In genomic region chr18:62326646-62327348, GRCh38 we compare ENCODE assay signal across 11 cellular contexts. TPM values are rescaled to one million over a fixed set of nuclear protein-coding genes. Genes with fewer than 3 reads are reported as not detected.
DNase-seq lines count a peak whose midpoint lies in the region; ATAC-seq and TF ChIP-seq lines count a peak whose summit lies in the region.
"Had no signal": no experiment of that assay in that cellular context is flagged by ENCODE, and none has a peak within 500 bp of the region (broad histone marks: within the 10 kb centered on the region; RNA-seq: fewer than 3 reads in every experiment).

No MANE protein-coding gene starts in this region.

- H3K27me3 ChIP-seq in CD4-positive, alpha-beta T cell (ENCODE audit: control insufficient read depth, insufficient read depth, low read length) = peaks cover 36% of the 10 kb centered on the region

- no peak for TF ChIP-seq CTCF in CD4-positive, alpha-beta T cell (IDR thresholded peaks at IDR 0.05)
- TF ChIP-seq CTCF in HEK293 (tag by site-specific recombination; IDR thresholded peaks at IDR 0.05) (no peak), MCF 10A (IDR thresholded peaks at IDR 0.05; ENCODE audit: unreplicated experiment) (no peak), mesothelial cell of epicardium (IDR thresholded peaks at IDR 0.05; ENCODE audit: unreplicated experiment) (no peak)

- peaks cover 46% of the 10 kb centered on the region for H3K4me1 ChIP-seq in HEK293 (ENCODE audit: control insufficient read depth, insufficient read depth, low read length)

- no peak for DNase-seq in CD4-positive, alpha-beta T cell
- DNase-seq in MCF 10A (ENCODE audit: unreplicated experiment) (no peak), mesothelial cell of epicardium (ENCODE audit: low spot score in 2 of 2, unreplicated experiment in 2 of 2) (no peak), NCI-H1105 treated with DMSO at 0.1 percent for 48 hours (lab: John Stamatoyannopoulos, UW) (no peak), NOMO-1 (lab: John Stamatoyannopoulos, UW; ENCODE audit: unreplicated experiment in 2 of 2) (no peak), DMS114 treated with DMSO at 0.1 percent for 48 hours (lab: John Stamatoyannopoulos, UW; ENCODE audit: unreplicated experiment) (no peak)
- no peak for DNase-seq in effector CD4-positive, alpha-beta T cell
- DNase-seq: GOT3, NCI-H1417 treated with DMSO at 0.1 percent for 48 hours had no signal

- peaks cover 84% of the 10 kb centered on the region for H3K27me3 Mint-ChIP-seq in CD4-positive, alpha-beta T cell
- H3K27me3 Mint-ChIP-seq in MCF 10A (ENCODE audit: insufficient read depth, unreplicated experiment) (peaks cover 27% of the 10 kb centered on the region), mesothelial cell of epicardium (ENCODE audit: low read depth) (peaks cover 90% of the 10 kb centered on the region)

- no peak overlapping the region for H3K4me3 ChIP-seq in HEK293 (ENCODE audit: low read depth, low read length)

- no peak overlapping the region for H3K27ac ChIP-seq in CD4-positive, alpha-beta T cell (ENCODE audit: low read depth, low read length)
- H3K27ac ChIP-seq in HEK293 (ENCODE audit: extremely low read depth, low read depth, low read length) = no peak overlapping the region
- H3K27ac ChIP-seq: adrenal gland had no signal

- H3K36me3 Mint-ChIP-seq in CD4-positive, alpha-beta T cell (ENCODE audit: low read depth) = no peaks in the 10 kb centered on the region
- H3K36me3 Mint-ChIP-seq in MCF 10A (ENCODE audit: insufficient read depth, unreplicated experiment) (no peaks in the 10 kb centered on the region), mesothelial cell of epicardium (no peaks in the 10 kb centered on the region)

- peak overlapping the region; percentile 71 for H3K4me3 Mint-ChIP-seq in CD4-positive, alpha-beta T cell
- peak overlapping the region; percentile 75 for H3K4me3 Mint-ChIP-seq in MCF 10A (ENCODE audit: unreplicated experiment)
- H3K4me3 Mint-ChIP-seq in mesothelial cell of epicardium = peak overlapping the region; percentile 58

- POLR2A ChIA-PET in CD4-positive, alpha-beta T cell (lab: Charles Lee) = no interaction called here
- POLR2A ChIA-PET in HEK293 (lab: Yijun Ruan, JAX) = interaction anchor here (0.9 kb wide), 1 partner anchor 10 kb away, joined by 3 read pairs; no protein-coding TSS in a partner anchor
- POLR2A ChIA-PET in MCF 10A (lab: Yijun Ruan, JAX) = interaction anchor here (0.6 to 1.6 kb wide), 3 partner anchors 10 to 195 kb away, joined by 3 to 6 read pairs (median 3); partner anchors contain the start of gene ZCCHC2

- intact Hi-C loops in CD4-positive, alpha-beta T cell (cut with DNase I, micrococcal nuclease) = loop anchor here in 1 of 2 experiments (5.0 kb wide), 2 partner anchors 201 to 261 kb away; no protein-coding TSS in a partner anchor
- intact Hi-C loops in MCF 10A (cut with micrococcal nuclease) = loop anchor here (5.0 kb wide), 1 partner anchor 144 kb away; no protein-coding TSS in a partner anchor

- no peak for ATAC-seq in CD4-positive, alpha-beta T cell (ENCODE audit: poor library complexity)

- H3K9me3 ChIP-seq in CD4-positive, alpha-beta T cell (ENCODE audit: control insufficient read depth, low read length) = no peaks in the 10 kb centered on the region
- no peaks in the 10 kb centered on the region for H3K9me3 ChIP-seq in HEK293 (ENCODE audit: control insufficient read depth, insufficient read depth, low read depth, low read length)
- H3K9me3 ChIP-seq: adrenal gland had no signal

- H3K27ac Mint-ChIP-seq in CD4-positive, alpha-beta T cell = no peak overlapping the region
- H3K27ac Mint-ChIP-seq in MCF 10A (ENCODE audit: low read depth, unreplicated experiment) (no peak overlapping the region), mesothelial cell of epicardium (no peak overlapping the region)

- H3K36me3 ChIP-seq in HEK293 (ENCODE audit: control insufficient read depth in 2 of 2, insufficient read depth in 1 of 2, low read length in 2 of 2) = no peaks in the 10 kb centered on the region
- H3K36me3 ChIP-seq: adrenal gland had no signal

- CTCF ChIA-PET in CD4-positive, alpha-beta T cell (lab: Charles Lee) = no interaction called here
- CTCF ChIA-PET in HEK293 (lab: Yijun Ruan, JAX) = interaction anchor here (0.7 to 2.0 kb wide), 5 partner anchors 11 to 124 kb away, joined by 3 to 10 read pairs (median 5); no protein-coding TSS in a partner anchor
- CTCF ChIA-PET in MCF 10A (lab: Yijun Ruan, JAX) = interaction anchor here (0.5 to 3.0 kb wide), 3 partner anchors 11 to 747 kb away, joined by 3 to 12 read pairs (median 5); no protein-coding TSS in a partner anchor

- peaks cover 48% of the 10 kb centered on the region for H3K4me1 Mint-ChIP-seq in CD4-positive, alpha-beta T cell (ENCODE audit: low read depth)
- H3K4me1 Mint-ChIP-seq in MCF 10A (ENCODE audit: insufficient read depth, unreplicated experiment) = peaks cover 18% of the 10 kb centered on the region
- peaks cover 25% of the 10 kb centered on the region for H3K4me1 Mint-ChIP-seq in mesothelial cell of epicardium

- BruUV-seq in MCF 10A (replicated peaks; lab: Mats Ljungman, UMichigan) = no TSS peak

- no peaks in the 10 kb centered on the region for H3K9me3 Mint-ChIP-seq in CD4-positive, alpha-beta T cell
- H3K9me3 Mint-ChIP-seq in MCF 10A (ENCODE audit: unreplicated experiment) (no peaks in the 10 kb centered on the region), mesothelial cell of epicardium (no peaks in the 10 kb centered on the region)

TF ChIP-seq in HEK293, 187 proteins besides CTCF, POLR2A, EP300 and RAD21:
- TF ChIP-seq SCRT1 (tag by site-specific recombination; IDR thresholded peaks at IDR 0.05; ENCODE audit: borderline replicate concordance) = 0 out of 2 replicates have a peak, but pooled peaks have one; percentile 5
- TF ChIP-seq ZNF639 (tag by site-specific recombination; IDR thresholded peaks at IDR 0.05) = no peak

RNA-seq across cellular contexts. Expression of gene TNFRSF11A, which starts 1.7 kb away (rescaled TPM):
- 1 to 10 TPM; 1.7 TPM for total RNA-seq in CD4-positive, alpha-beta T cell
- total RNA-seq in MCF 10A (2022) (2.3 and 3.0 TPM in 2 replicates), mesothelial cell of epicardium (0.38 to 0.89 TPM (median 0.83 TPM) in 3 replicates)
